In the genomic region with DNA sequence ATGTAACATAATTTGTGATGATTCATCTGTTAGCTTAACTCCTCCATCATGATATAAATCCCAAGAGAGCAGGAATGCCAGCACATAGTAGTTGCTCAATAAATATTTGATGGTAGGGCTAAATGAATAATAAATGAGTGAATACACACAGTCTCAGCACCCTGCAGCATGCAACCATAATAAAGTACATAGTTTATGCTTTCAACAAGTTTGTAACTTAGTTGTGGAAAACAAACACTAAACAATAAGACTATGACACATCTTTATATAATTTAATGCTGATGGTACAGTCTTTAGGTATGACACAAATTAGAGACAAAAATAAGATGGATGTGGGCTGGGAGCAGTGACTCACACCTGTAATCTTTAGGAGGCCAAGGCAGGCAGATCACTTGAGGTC, we compare ENCODE assay signal across 15 cellular contexts. TPM values are rescaled to one million over a fixed set of nuclear protein-coding genes. Genes with fewer than 3 reads are reported as not detected.
DNase-seq lines count a peak whose midpoint lies in the region; ATAC-seq, FAIRE-seq and TF ChIP-seq lines count a peak whose summit lies in the region.
"Had no signal": no experiment of that assay in that cellular context is flagged by ENCODE, and none has a peak within 500 bp of the region (broad histone marks: within the 10 kb centered on the region; RNA-seq: fewer than 3 reads in every experiment).

No MANE protein-coding gene starts in this region.

- POLR2A ChIA-PET in A549 (lab: Yijun Ruan, JAX): no interaction called here
- POLR2A ChIA-PET in CD4-positive, alpha-beta memory T cell (lab: Charles Lee; ENCODE audit: partially characterized antibody): no interaction called here

- TF ChIP-seq CTCF in A549 (IDR thresholded peaks at IDR 0.05) (no peak), testis (IDR thresholded peaks at IDR 0.05) (no peak)

- peaks cover 13 to 28% of the 10 kb centered on the region in 2 donors for H3K36me3 Mint-ChIP-seq in CD4-positive, alpha-beta memory T cell

- peak overlapping the region; percentile 84 for H3K4me2 ChIP-seq in A549

- no peak for TF ChIP-seq RAD21 in A549 (conservative IDR thresholded peaks at IDR 0.05 in 1 of 2, IDR thresholded peaks at IDR 0.05 in 1 of 2)

- no peak for TF ChIP-seq EP300 in A549 (IDR thresholded peaks at IDR 0.05)

- peak overlapping the region; percentile 58 to 86; a peak in 4 of 6 replicates for H3K27ac ChIP-seq in A549
- H3K27ac ChIP-seq in SJSA1: peak overlapping the region; percentile 61
- no peak overlapping the region for H3K27ac ChIP-seq in testis
- no peak overlapping the region for H3K27ac ChIP-seq in CD4-positive, alpha-beta memory T cell (ENCODE audit: low read depth, low read length)

- no peaks in the 10 kb centered on the region for H3K9me3 ChIP-seq in A549
- no peaks in the 10 kb centered on the region for H3K9me3 ChIP-seq in SJSA1 (replicated peaks)
- H3K9me3 ChIP-seq in testis: no peaks in the 10 kb centered on the region
- H3K9me3 ChIP-seq in CD4-positive, alpha-beta memory T cell (ENCODE audit: control insufficient read depth in 1 of 2, low read length in 2 of 2): no peaks in the 10 kb centered on the region

- peaks cover 22 to 42% (median 40%) of the 10 kb centered on the region in 4 donors for H3K4me1 Mint-ChIP-seq in CD4-positive, alpha-beta memory T cell

- H3K27me3 Mint-ChIP-seq in CD4-positive, alpha-beta memory T cell: no peaks in the 10 kb centered on the region
- H3K27me3 Mint-ChIP-seq: activated CD4-positive, alpha-beta T cell treated with anti-CD3 and anti-CD28 coated beads, Interleukin-2, amount 10 ng/mL, durations not matched to agents 24 days and 14 days; CD4-positive, CD25-positive, alpha-beta regulatory T cell; effector memory CD8-positive, alpha-beta T cell; memory B cell had no signal

- no peak overlapping the region for H3K27ac Mint-ChIP-seq in CD4-positive, alpha-beta memory T cell
- H3K27ac Mint-ChIP-seq: memory B cell had no signal

- H3K4me3 Mint-ChIP-seq in CD4-positive, alpha-beta memory T cell: no peak overlapping the region
- H3K4me3 Mint-ChIP-seq: activated CD4-positive, alpha-beta T cell treated with anti-CD3 and anti-CD28 coated beads, Interleukin-2, amount 10 ng/mL, durations not matched to agents 24 days and 14 days; effector memory CD8-positive, alpha-beta T cell; memory B cell had no signal

- no peaks in the 10 kb centered on the region for H3K27me3 ChIP-seq in SJSA1 (replicated peaks)
- H3K27me3 ChIP-seq in testis: no peaks in the 10 kb centered on the region
- no peaks in the 10 kb centered on the region for H3K27me3 ChIP-seq in CD4-positive, alpha-beta memory T cell (ENCODE audit: insufficient read depth, low read length)

- H3K36me3 ChIP-seq in SJSA1: no peaks in the 10 kb centered on the region
- H3K36me3 ChIP-seq in testis (ENCODE audit: low read depth, missing control alignments): no peaks in the 10 kb centered on the region
- H3K36me3 ChIP-seq in CD4-positive, alpha-beta memory T cell (ENCODE audit: insufficient read depth, low read length): peaks cover 5% of the 10 kb centered on the region

- FAIRE-seq in A549 (lab: Jason Lieb, UNC): no peak

- ATAC-seq in A549 (peak in 1 of 2 experiments; percentile 8; a peak in 2 of 6 replicates), HG02981 (IDR thresholded peaks at IDR 0.05; ENCODE audit: unreplicated experiment) (no peak)
- ATAC-seq: effector memory CD8-positive, alpha-beta T cell had no signal

- CTCF ChIA-PET in A549 (lab: Yijun Ruan, JAX): interaction anchor here (3.2 to 9.4 kb wide), 3 partner anchors 12 to 209 kb away, joined by 33 to 74 read pairs (median 33); no protein-coding TSS in a partner anchor
- CTCF ChIA-PET in CD4-positive, alpha-beta memory T cell (lab: Charles Lee; ENCODE audit: partially characterized antibody): interaction anchor here (3.2 to 7.2 kb wide), 2 partner anchors 11 to 128 kb away, joined by 32 to 76 read pairs; no protein-coding TSS in a partner anchor

- peak in 1 of 2 experiments; percentile 36 for DNase-seq in A549 (ENCODE audit: low read depth in 1 of 2, low spot score in 1 of 2)
- DNase-seq in ELR (ENCODE audit: low read depth): peak; percentile 89
- peak in 1 of 2 experiments; percentile 13 for DNase-seq in SJSA1 (ENCODE audit: low read depth in 1 of 2, low spot score in 2 of 2)
- peak; percentile 73 for DNase-seq in fibroblast of gingiva (ENCODE audit: low read depth)
- DNase-seq in NCI-H1092 treated with DMSO at 0.1 percent for 48 hours (lab: John Stamatoyannopoulos, UW): no peak
- DNase-seq in testis: no peak
- no peak for DNase-seq in CD4-positive, alpha-beta memory T cell
- DNase-seq: activated CD4-positive, alpha-beta T cell treated with anti-CD3 and anti-CD28 coated beads, Interleukin-2, amount 10 ng/mL, durations not matched to agents 24 days and 14 days; amniotic stem cell; CD4-positive, CD25-positive, alpha-beta regulatory T cell; effector memory CD8-positive, alpha-beta T cell; NCI-H82 had no signal

- no peak overlapping the region for H3K4me3 ChIP-seq in A549
- no peak overlapping the region for H3K4me3 ChIP-seq in SJSA1
- H3K4me3 ChIP-seq in testis: no peak overlapping the region
- no peak overlapping the region for H3K4me3 ChIP-seq in CD4-positive, alpha-beta memory T cell (ENCODE audit: low read length in 2 of 2)

- TF ChIP-seq POLR2A in A549 (IDR thresholded peaks at IDR 0.05; ENCODE audit: low read length) (no peak), testis (IDR thresholded peaks at IDR 0.05) (no peak)

- H3K4me1 ChIP-seq in A549 (peaks cover 47% of the 10 kb centered on the region), SJSA1 (replicated peaks) (peaks cover 31% of the 10 kb centered on the region), testis (peaks cover 23% of the 10 kb centered on the region)
- H3K4me1 ChIP-seq in CD4-positive, alpha-beta memory T cell (ENCODE audit: insufficient read depth, low read length): peaks cover 28% of the 10 kb centered on the region

- intact Hi-C loops in testis (cut with DNase I; ENCODE audit: low total_unique reads): no loop called here
- intact Hi-C loops in CD4-positive, alpha-beta memory T cell (cut with micrococcal nuclease): loop anchor here (5.0 to 10.0 kb wide), 3 partner anchors 663 to 1086 kb away; partner anchors contain the start of genes ATM, C11orf65 and NPAT

- H3K9me3 Mint-ChIP-seq in CD4-positive, alpha-beta memory T cell: no peaks in the 10 kb centered on the region
- H3K9me3 Mint-ChIP-seq: activated CD4-positive, alpha-beta T cell treated with anti-CD3 and anti-CD28 coated beads, Interleukin-2, amount 10 ng/mL, durations not matched to agents 24 days and 14 days; CD4-positive, CD25-positive, alpha-beta regulatory T cell; effector memory CD8-positive, alpha-beta T cell; memory B cell had no signal

TF ChIP-seq in A549, 52 proteins besides CTCF, POLR2A, EP300 and RAD21 (continues in another document):
- TF ChIP-seq MAFK (IDR thresholded peaks at IDR 0.05; ENCODE audit: partially characterized antibody): peak; percentile 69
- TF ChIP-seq JUN (IDR thresholded peaks at IDR 0.05): no peak
- TF ChIP-seq BHLHE40 (IDR thresholded peaks at IDR 0.05; ENCODE audit: low read depth, low read length): no peak
- TF ChIP-seq, protein P1, sequence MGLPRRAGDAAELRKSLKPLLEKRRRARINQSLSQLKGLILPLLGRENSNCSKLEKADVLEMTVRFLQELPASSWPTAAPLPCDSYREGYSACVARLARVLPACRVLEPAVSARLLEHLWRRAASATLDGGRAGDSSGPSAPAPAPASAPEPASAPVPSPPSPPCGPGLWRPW (IDR thresholded peaks at IDR 0.05): no peak
- no peak for TF ChIP-seq SMC3 (IDR thresholded peaks at IDR 0.05)
- TF ChIP-seq ESRRA (IDR thresholded peaks at IDR 0.05; ENCODE audit: borderline replicate concordance, low read length): no peak
- no peak for TF ChIP-seq CHD4 (IDR thresholded peaks at IDR 0.05; ENCODE audit: borderline replicate concordance)
- TF ChIP-seq ZFP36 (IDR thresholded peaks at IDR 0.05; ENCODE audit: borderline replicate concordance, partially characterized antibody): no peak
- no peak for TF ChIP-seq RCOR1 (IDR thresholded peaks at IDR 0.05; ENCODE audit: low read depth, low read length)
- TF ChIP-seq POLR2AphosphoS2 (conservative IDR thresholded peaks at IDR 0.05; ENCODE audit: low read length): no peak
- TF ChIP-seq, protein P2, sequence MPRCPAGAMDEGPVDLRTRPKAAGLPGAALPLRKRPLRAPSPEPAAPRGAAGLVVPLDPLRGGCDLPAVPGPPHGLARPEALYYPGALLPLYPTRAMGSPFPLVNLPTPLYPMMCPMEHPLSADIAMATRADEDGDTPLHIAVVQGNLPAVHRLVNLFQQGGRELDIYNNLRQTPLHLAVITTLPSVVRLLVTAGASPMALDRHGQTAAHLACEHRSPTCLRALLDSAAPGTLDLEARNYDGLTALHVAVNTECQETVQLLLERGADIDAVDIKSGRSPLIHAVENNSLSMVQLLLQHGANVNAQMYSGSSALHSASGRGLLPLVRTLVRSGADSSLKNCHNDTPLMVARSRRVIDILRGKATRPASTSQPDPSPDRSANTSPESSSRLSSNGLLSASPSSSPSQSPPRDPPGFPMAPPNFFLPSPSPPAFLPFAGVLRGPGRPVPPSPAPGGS (IDR thresholded peaks at IDR 0.05): no peak
- TF ChIP-seq GATA3 (IDR thresholded peaks at IDR 0.05; ENCODE audit: borderline replicate concordance): peak; percentile 59; the same call in 1 of the 2 replicates

RNA-seq across cellular contexts. Expression of gene ALKBH8, which starts 3.8 kb away (rescaled TPM):
- 7.1 and 10.8 TPM in 2 replicates for polyA plus RNA-seq in A549 (2011; rRNA removed)
- polyA plus RNA-seq in A549 (2012; cell fraction: cytosol; rRNA removed): 1.5 and 1.7 TPM in 2 replicates
- 0.85 and 1.5 TPM in 2 replicates for polyA plus RNA-seq in A549 (2012; cell fraction: nucleus; rRNA removed)
- 6.5 to 7.7 TPM (median 7.6 TPM) in 3 replicates for polyA plus RNA-seq in A549 (2017; fragmentation: RNase III; extraction: RNeasy Plus Mini Kit Qiagen cat#74134 plus additional on column Dnase treatment)
- 5.7 TPM in 2 replicates for polyA minus RNA-seq in A549 (2011; rRNA and poly(A)+ RNA removed)
- 3.8 and 6.2 TPM in 2 replicates for total RNA-seq in SJSA1 (2014; rRNA removed; shearing (Covaris generic))
- 10 to 100 TPM in 1 of 2 donors, 1 to 10 TPM in 1; 7.8 to 12.1 TPM for total RNA-seq in testis
- 5.3 TPM for polyA plus RNA-seq in testis (ENCODE audit: insufficient read depth, low read depth, low replicate concordance)
- 10 to 100 TPM; 14.6 to 15.2 TPM for total RNA-seq in CD4-positive, alpha-beta memory T cell
- polyA plus RNA-seq in CD4-positive, alpha-beta memory T cell: 10 to 100 TPM in 1 of 2 donors, 1 to 10 TPM in 1; 3.5 to 11.9 TPM

RNA-seq across cellular contexts. Expression of gene ELMOD1, which starts 29.3 kb away (rescaled TPM):
- polyA plus RNA-seq in A549 (2011; rRNA removed): 0.04 and 0.09 TPM in 2 replicates
- 0.03 and 0.07 TPM in 2 replicates for polyA plus RNA-seq in A549 (2012; cell fraction: cytosol; rRNA removed)
- polyA plus RNA-seq in A549 (2012; cell fraction: nucleus; rRNA removed): 0.05 TPM in 1 of 2 replicates, not detected in the other
- polyA plus RNA-seq in A549 (2017; fragmentation: RNase III; extraction: RNeasy Plus Mini Kit Qiagen cat#74134 plus additional on column Dnase treatment): 0.05 to 0.16 TPM (median 0.08 TPM) in 3 replicates
- not detected in 2 replicates for polyA minus RNA-seq in A549 (2011; rRNA and poly(A)+ RNA removed)
- total RNA-seq in SJSA1 (2014; rRNA removed; shearing (Covaris generic)): 0.03 TPM in 1 of 2 replicates, not detected in the other
- total RNA-seq in testis: 10 to 100 TPM in 1 of 2 donors, 1 to 10 TPM in 1; 8.7 to 11.1 TPM
- 5.6 TPM for polyA plus RNA-seq in testis (ENCODE audit: insufficient read depth, low read depth, low replicate concordance)
- not detected for total RNA-seq in CD4-positive, alpha-beta memory T cell
- not detected for polyA plus RNA-seq in CD4-positive, alpha-beta memory T cell
- total RNA-seq: activated CD4-positive, alpha-beta T cell treated with anti-CD3 and anti-CD28 coated beads, Interleukin-2, amount 10 ng/mL, durations not matched to agents 24 days and 14 days; CD4-positive, CD25-positive, alpha-beta regulatory T cell; osteocyte had no signal
- polyA plus RNA-seq: CD4-positive, CD25-positive, alpha-beta regulatory T cell had no signal

Comparison
In these comparisons a context has a peak if more than half of its experiments do, and no peak if none do; other contexts are left out.
1. DNase-seq: peak in ELR (single experiment) and fibroblast of gingiva (single experiment); none in NCI-H1092 treated with DMSO at 0.1 percent for 48 hours (single experiment), testis (single experiment) and CD4-positive, alpha-beta memory T cell (0 of 5).
2. H3K27ac ChIP-seq: peak in A549 (2 of 2) and SJSA1 (single experiment); none in testis (0 of 2) and CD4-positive, alpha-beta memory T cell (single experiment).